Comparison of ENCODE assay signal across 11 cellular contexts in the genomic region with DNA sequence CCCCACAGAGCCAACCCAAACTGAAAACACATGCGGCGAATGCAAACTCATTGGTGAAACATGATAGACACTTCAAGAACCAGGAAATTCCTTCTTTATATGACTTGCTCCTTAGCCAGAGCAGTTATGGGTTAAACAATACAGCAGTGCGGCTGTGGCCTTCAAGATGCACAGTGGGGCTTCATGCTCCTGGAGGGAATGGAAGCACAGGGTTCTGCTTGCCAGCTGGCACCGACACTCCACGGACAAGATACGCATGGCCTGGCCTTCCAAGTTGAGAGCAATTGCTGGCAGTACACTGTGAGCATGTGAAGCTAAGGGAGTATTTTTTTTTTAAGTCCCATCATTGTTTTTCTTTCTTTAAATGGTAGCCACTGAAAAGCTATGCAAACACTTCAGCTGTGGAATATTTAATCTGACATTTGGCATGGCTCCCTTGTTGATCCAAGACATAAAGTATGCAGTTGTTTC.
DNase-seq lines count a peak whose midpoint lies in the region; ATAC-seq and TF ChIP-seq lines count a peak whose summit lies in the region.
"Had no signal": no experiment of that assay in that cellular context is flagged by ENCODE, and none has a peak within 500 bp of the region (broad histone marks: within the 10 kb centered on the region; RNA-seq: fewer than 3 reads in every experiment).

No MANE protein-coding gene starts in this region.

- H3K27ac ChIP-seq in tibial nerve: peak overlapping the region in 2 of 4 donors; percentile 65 to 77

- H3K9me3 ChIP-seq in MG63 (no peaks in the 10 kb centered on the region; the same call in 1 of the 2 replicates), tibial nerve (peaks cover 0 to 11% (median 0%) of the 10 kb centered on the region in 4 donors)

- 28 to 37% methylated on average over 6 of the region's 6 CpGs for WGBS in tibial nerve, 2 donors

- TF ChIP-seq POLR2A in tibial nerve (IDR thresholded peaks at IDR 0.05): peak in 1 of 2 donors; percentile 8

- H3K27me3 ChIP-seq in MG63 (no peaks in the 10 kb centered on the region), tibial nerve (no peaks in the 10 kb centered on the region)

- no peaks in the 10 kb centered on the region for H3K36me3 ChIP-seq in MG63
- no peaks in the 10 kb centered on the region for H3K36me3 ChIP-seq in tibial nerve

- peak in 1 of 2 donors; percentile 86 for TF ChIP-seq EP300 in tibial nerve (IDR thresholded peaks at IDR 0.05)

- H3K4me1 ChIP-seq in tibial nerve: peaks cover 0 to 55% (median 7%) of the 10 kb centered on the region in 4 donors

- TF ChIP-seq CTCF in cardiac fibroblast (IDR thresholded peaks at IDR 0.05; ENCODE audit: low read depth, low read length) (no peak), tibial nerve (IDR thresholded peaks at IDR 0.05) (no peak)

- DNase-seq in MG63 (peak; percentile 96), cardiac fibroblast (ENCODE audit: low read depth in 2 of 2) (peak; percentile 70 to 95), left lobe of liver (ENCODE audit: low spot score) (peak; percentile 50), tibial nerve (ENCODE audit: low spot score in 2 of 2) (peak; percentile 67 to 77), SW480 (ENCODE audit: low spot score) (no peak)
- no peak for DNase-seq in activated CD8-positive, alpha-beta memory T cell treated with anti-CD3 and anti-CD28 coated beads, Interleukin-2, amount 50 U/mL, for 48 hours
- DNase-seq: activated B cell treated with CpG ODN at 0.5 μM for 24 hours, naive B cell, NCI-H2171 treated with DMSO at 0.1 percent for 48 hours had no signal

- H3K4me3 ChIP-seq in MG63 (no peak overlapping the region), cardiac fibroblast (replicated peaks in 1 of 2; ENCODE audit: low read depth in 2 of 2, low read length in 2 of 2) (no peak overlapping the region), tibial nerve (no peak overlapping the region)

- ATAC-seq in left lobe of liver (peak; percentile 65), HG03196 (IDR thresholded peaks at IDR 0.05; ENCODE audit: unreplicated experiment) (no peak), GM19351 (IDR thresholded peaks at IDR 0.05; ENCODE audit: unreplicated experiment) (no peak)

Comparison
In these comparisons a context has a peak if more than half of its experiments do, and no peak if none do; other contexts are left out.
1. DNase-seq: peak in MG63 (single experiment), cardiac fibroblast (2 of 2), left lobe of liver (single experiment) and tibial nerve (2 of 2); none in SW480 (single experiment) and activated CD8-positive, alpha-beta memory T cell treated with anti-CD3 and anti-CD28 coated beads, Interleukin-2, amount 50 U/mL, for 48 hours (single experiment).